In the genomic region with DNA sequence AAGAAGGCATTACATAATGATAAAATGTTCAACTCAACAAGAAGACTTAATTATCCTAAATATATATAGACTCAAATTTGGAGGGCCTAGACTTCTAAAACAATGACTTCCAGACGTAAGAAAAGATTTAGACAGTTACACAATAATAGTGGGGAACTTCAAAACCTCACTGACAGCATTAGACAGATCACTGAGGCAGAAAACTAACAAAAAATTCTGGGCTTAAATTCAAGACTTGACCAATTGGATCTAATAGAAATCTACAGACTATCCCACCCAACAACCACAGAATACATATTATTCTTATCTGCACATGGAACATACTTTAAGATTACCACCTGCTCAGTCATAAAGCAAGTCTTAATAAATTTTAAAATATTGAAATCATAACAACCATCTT, we compare ENCODE assay signal across 8 cellular contexts.
"Had no signal": no experiment of that assay in that cellular context is flagged by ENCODE, and none has a peak within 500 bp of the region (broad histone marks: within the 10 kb centered on the region; RNA-seq: fewer than 3 reads in every experiment).

No MANE protein-coding gene starts in this region.

- H3K4me3 Mint-ChIP-seq: HFFc6 had no signal

- FAIRE-seq: HTR-8/SVneo, K562 had no signal

- DNase-seq: GM23248, GOT3, H7, HFFc6, IMR-90 had no signal

- ATAC-seq: HCT116, K562 had no signal
